ENCODE assay signal across 11 cellular contexts in genomic region chr1:100340494-100340893, GRCh38.
"Had no signal": no experiment of that assay in that cellular context is flagged by ENCODE, and none has a peak within 500 bp of the region (broad histone marks: within the 10 kb centered on the region; RNA-seq: fewer than 3 reads in every experiment).

No MANE protein-coding gene starts in this region.

- H3K4me2 ChIP-seq: GM23338 had no signal

- H3K36me3 ChIP-seq: HAP-1 had no signal

- DNase-seq: GM23248, GOT3, H7, H9, HCEC 1CT, HFFc6 had no signal

- H3K27ac ChIP-seq: GM23248 had no signal

- H2AFZ ChIP-seq: GM23248, GM23338 had no signal

- H3K4me3 ChIP-seq: GM23248, GM23338, HAP-1 had no signal

- H3K9me3 ChIP-seq: HAP-1 had no signal

- H3K4me1 ChIP-seq: HAP-1 had no signal

- ATAC-seq: GM23338, HCT116 had no signal

- H3K4me3 Mint-ChIP-seq: GM23338, H9, HFFc6 had no signal

- H3K9me3 Mint-ChIP-seq: GM23338, H9, HFFc6 had no signal

- H3K9ac ChIP-seq: GM23248 had no signal

- FAIRE-seq: H1, H54 had no signal

- H3K27ac Mint-ChIP-seq: GM23338, H9, HFFc6 had no signal
